24 cellular contexts compared by ENCODE assay signal in the genomic region with DNA sequence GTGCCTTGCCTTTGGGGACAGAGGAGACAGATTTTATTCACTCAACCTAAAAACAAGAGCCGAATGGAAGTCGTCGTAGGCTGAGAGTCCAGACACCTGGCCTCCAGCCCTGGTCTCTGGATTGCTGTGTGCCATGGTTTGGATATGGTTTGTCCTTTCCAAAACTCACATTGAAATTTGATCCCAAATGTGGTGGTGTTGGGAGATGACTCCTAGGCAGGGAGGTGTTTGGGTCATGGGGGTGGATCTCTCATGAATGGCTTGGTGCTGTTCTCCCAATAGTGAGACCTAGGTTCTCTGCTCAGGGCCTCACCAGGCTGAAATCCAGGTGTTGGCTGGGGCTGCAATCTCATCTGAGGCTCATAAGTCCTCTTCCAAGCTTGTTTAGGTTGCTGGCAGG.
"Had no signal": no experiment of that assay in that cellular context is flagged by ENCODE, and none has a peak within 500 bp of the region (broad histone marks: within the 10 kb centered on the region; RNA-seq: fewer than 3 reads in every experiment).

No MANE protein-coding gene starts in this region.

- FAIRE-seq: HTR-8/SVneo had no signal

- H3K9me3 ChIP-seq: Peyer's patch, SJCRH30 had no signal

- DNase-seq: KBM-7; MV-4-11; NCI-H1048; NCI-H1105; NCI-H1417; NCI-H1436 treated with DMSO at 0.1 percent for 48 hours; NCI-H1694; NCI-H187 treated with DMSO at 0.1 percent for 48 hours; NCI-H2081 treated with DMSO at 0.1 percent for 48 hours; NCI-H2171; NCI-H226; NCI-H446; NCI-H510A; NCI-H526; NCI-H748 treated with DMSO at 0.1 percent for 48 hours; NK-92 treated with Interleukin-12 subunit alpha and Interleukin-12 subunit beta, amount 100 ng/mL, for 24 hours; PC-9; Peyer's patch; SHP77 treated with DMSO at 0.1 percent for 48 hours; SJCRH30 had no signal

- H3K36me3 ChIP-seq: Peyer's patch, SJCRH30 had no signal

- ATAC-seq: Right ventricle myocardium inferior, SK-N-SH treated with all-trans-retinoic acid at 6 μM for 48 hours had no signal

- H3K4me2 ChIP-seq: PC-9 had no signal

- H3K27ac ChIP-seq: HL-60, PC-9, Peyer's patch, SJCRH30 had no signal

- H2AFZ ChIP-seq: PC-9 had no signal

- H3K4me3 ChIP-seq: PC-9, Peyer's patch, SJCRH30 had no signal
